ENCODE assay signal across 1 cellular context in the genomic region with DNA sequence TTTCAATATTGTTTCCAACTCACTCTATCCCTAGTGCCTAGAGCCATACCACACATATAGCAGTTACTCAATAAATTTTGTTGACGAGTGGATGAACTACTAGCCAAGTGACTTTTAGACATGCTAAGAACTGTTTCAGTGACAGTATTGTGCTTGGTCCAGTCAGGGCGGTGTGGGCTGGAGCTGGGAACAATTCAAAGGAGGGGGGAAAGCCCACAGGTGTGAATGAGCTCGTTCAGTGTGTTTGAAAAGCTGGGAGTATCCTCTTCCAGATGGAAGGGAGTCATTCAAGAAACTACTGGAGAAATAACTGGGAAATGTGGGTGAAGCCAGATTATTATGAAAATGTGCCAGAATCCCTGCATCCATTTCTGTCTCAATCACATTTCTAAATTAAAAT.
TF ChIP-seq lines count a peak whose summit lies in the region.

No MANE protein-coding gene starts in this region.

TF ChIP-seq in GM23338, 12 proteins besides CTCF, POLR2A, EP300 and RAD21 (continued from another document):
- no peak for TF ChIP-seq POLR2AphosphoS5 (IDR thresholded peaks at IDR 0.05; ENCODE audit: low read depth)
